Comparison of ENCODE assay signal across 1 cellular context in genomic region chr19:9878511-9879196, GRCh38.
TF ChIP-seq lines count a peak whose summit lies in the region.

No MANE protein-coding gene starts in this region.

TF ChIP-seq in WTC11, 78 proteins besides CTCF, POLR2A, EP300 and RAD21:
- peak; percentile 61; the same call in 1 of the 2 replicates for TF ChIP-seq ZNF121 (CRISPR knock-in tag; IDR thresholded peaks at IDR 0.05)
- no peak for TF ChIP-seq OVOL2 (CRISPR knock-in tag; IDR thresholded peaks at IDR 0.05; ENCODE audit: borderline replicate concordance)
